8 cellular contexts compared by ENCODE assay signal in genomic region chr2:119678021-119678656, GRCh38. TPM values are rescaled to one million over a fixed set of nuclear protein-coding genes. Genes with fewer than 3 reads are reported as not detected.
DNase-seq lines count a peak whose midpoint lies in the region; ATAC-seq lines count a peak whose summit lies in the region.

No MANE protein-coding gene starts in this region.

- peak; percentile 32 to 51 for ATAC-seq in naive B cell (ENCODE audit: low read depth in 2 of 2)
- no peak for ATAC-seq in HG03175 (IDR thresholded peaks at IDR 0.05; ENCODE audit: unreplicated experiment)

- peaks cover 0 to 3% (median 0%) of the 10 kb centered on the region in 7 donors for H3K9me3 Mint-ChIP-seq in naive B cell

- DNase-seq in DMS79 (lab: John Stamatoyannopoulos, UW) (peak; percentile 42), NCI-H345 (lab: John Stamatoyannopoulos, UW) (peak; percentile 92), naive B cell (peak; percentile 17), superior temporal gyrus (ENCODE audit: extremely low spot score) (no peak), GM19240 (ENCODE audit: insufficient read length, low spot score) (no peak)
- DNase-seq in activated effector memory CD4-positive, alpha-beta T cell treated with anti-CD3 and anti-CD28 coated beads, Interleukin-2, amount 50 U/mL, for 16 hours: peak; percentile 69
- no peak for DNase-seq in NK-92 treated with Interleukin-12 subunit alpha and Interleukin-12 subunit beta, amount 100 ng/mL, for 24 hours (lab: John Stamatoyannopoulos, UW)

- H3K4me3 Mint-ChIP-seq in naive B cell: peak overlapping the region; percentile 81 to 95 (median 90)

- H3K4me1 Mint-ChIP-seq in naive B cell: peaks cover 24 to 33% (median 28%) of the 10 kb centered on the region in 3 donors

- peak overlapping the region; percentile 52 to 98 (median 91) for H3K27ac Mint-ChIP-seq in naive B cell

- no peaks in the 10 kb centered on the region for H3K36me3 Mint-ChIP-seq in naive B cell

- no peaks in the 10 kb centered on the region for H3K27me3 Mint-ChIP-seq in naive B cell

RNA-seq across cellular contexts. Expression of gene TMEM177, which starts 0.9 kb away (rescaled TPM):
- polyA plus RNA-seq in naive B cell (ENCODE audit: low read depth in 6 of 6): 10 to 100 TPM in 3 of 6 donors, 1 to 10 TPM in 2, under 1 TPM in 1; 0.88 to 13.8 (median 10.0) TPM

Comparison
In these comparisons a context has a peak if more than half of its experiments do, and no peak if none do; other contexts are left out.
1. DNase-seq: peak in DMS79 (single experiment), NCI-H345 (single experiment), activated effector memory CD4-positive, alpha-beta T cell treated with anti-CD3 and anti-CD28 coated beads, Interleukin-2, amount 50 U/mL, for 16 hours (single experiment) and naive B cell (single experiment); none in NK-92 treated with Interleukin-12 subunit alpha and Interleukin-12 subunit beta, amount 100 ng/mL, for 24 hours (single experiment), superior temporal gyrus (single experiment) and GM19240 (single experiment).